Comparison of ENCODE assay signal across 17 cellular contexts in the genomic region with DNA sequence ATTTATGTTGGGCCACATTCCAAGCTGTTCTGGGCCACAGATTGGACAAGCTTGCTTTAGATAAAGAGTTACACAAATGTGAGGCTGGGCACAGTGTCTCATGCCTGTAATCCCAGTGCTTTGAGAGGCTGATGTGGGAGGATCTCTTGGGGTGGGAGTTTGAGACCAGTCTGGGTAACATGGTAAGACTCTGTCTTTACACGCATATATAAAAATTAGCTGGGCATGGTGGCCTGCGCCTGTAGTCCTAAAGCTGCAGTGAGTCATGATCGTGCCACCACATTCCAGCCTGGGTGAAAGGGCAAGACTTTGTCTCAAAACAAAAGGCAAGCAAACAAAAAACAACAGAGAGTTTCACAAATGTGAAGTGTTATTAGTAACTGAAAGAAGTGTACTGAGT. TPM values are rescaled to one million over a fixed set of nuclear protein-coding genes. Genes with fewer than 3 reads are reported as not detected.
DNase-seq lines count a peak whose midpoint lies in the region; ATAC-seq and TF ChIP-seq lines count a peak whose summit lies in the region.
"Had no signal": no experiment of that assay in that cellular context is flagged by ENCODE, and none has a peak within 500 bp of the region (broad histone marks: within the 10 kb centered on the region; RNA-seq: fewer than 3 reads in every experiment).

No MANE protein-coding gene starts in this region.

- DNase-seq in H4 (ENCODE audit: low spot score) = peak; percentile 80
- DNase-seq in SJSA1 (ENCODE audit: low read depth in 1 of 2, low spot score in 2 of 2) = peak; percentile 70 to 80
- no peak for DNase-seq in effector memory CD8-positive, alpha-beta T cell
- DNase-seq in progenitor cell of endocrine pancreas (ENCODE audit: low spot score, unreplicated experiment) = no peak
- no peak for DNase-seq in putamen (ENCODE audit: low spot score)
- DNase-seq: BE2C, NCI-H2029 treated with DMSO at 0.1 percent for 48 hours, NCI-H69, tibial artery had no signal

- no peak for TF ChIP-seq CTCF in progenitor cell of endocrine pancreas (IDR thresholded peaks at IDR 0.05; ENCODE audit: unreplicated experiment)

- ATAC-seq in effector memory CD8-positive, alpha-beta T cell (replicated peaks) = no peak
- no peak for ATAC-seq in GM19324 (IDR thresholded peaks at IDR 0.05; ENCODE audit: low FRiP score, unreplicated experiment)
- no peak for ATAC-seq in GM18868 (IDR thresholded peaks at IDR 0.05; ENCODE audit: unreplicated experiment)
- no peak for ATAC-seq in stimulated activated memory B cell treated with anti-CD40 and anti-IgM and Interleukin-4, amounts not matched to agents 10 μg/mL and 1 μg/mL and 100 μg/mL, for 72 hours

- H3K36me3 Mint-ChIP-seq in effector memory CD8-positive, alpha-beta T cell (ENCODE audit: insufficient read depth) = peaks cover 11% of the 10 kb centered on the region
- no peaks in the 10 kb centered on the region for H3K36me3 Mint-ChIP-seq in progenitor cell of endocrine pancreas (ENCODE audit: insufficient read depth)
- no peaks in the 10 kb centered on the region for H3K36me3 Mint-ChIP-seq in stimulated activated memory B cell treated with anti-CD40 and anti-IgM and Interleukin-4, amounts not matched to agents 10 μg/mL and 1 μg/mL and 100 μg/mL, for 72 hours
- H3K36me3 Mint-ChIP-seq: memory B cell had no signal

- H3K9me3 ChIP-seq in SJSA1 (replicated peaks) = no peaks in the 10 kb centered on the region
- H3K9me3 ChIP-seq: BE2C, Peyer's patch, right lobe of liver, tibial artery had no signal

- H3K27me3 Mint-ChIP-seq in effector memory CD8-positive, alpha-beta T cell = peaks cover 0 to 13% of the 10 kb centered on the region in 2 donors
- H3K27me3 Mint-ChIP-seq in progenitor cell of endocrine pancreas = no peaks in the 10 kb centered on the region
- peaks cover 9% of the 10 kb centered on the region for H3K27me3 Mint-ChIP-seq in stimulated activated memory B cell treated with anti-CD40 and anti-IgM and Interleukin-4, amounts not matched to agents 10 μg/mL and 1 μg/mL and 100 μg/mL, for 72 hours

- peaks cover 49% of the 10 kb centered on the region for H3K4me1 ChIP-seq in SJSA1 (replicated peaks)
- H3K4me1 ChIP-seq: BE2C, Peyer's patch had no signal

- no peak overlapping the region for H3K4me3 ChIP-seq in SJSA1
- H3K4me3 ChIP-seq: Peyer's patch, right lobe of liver, tibial artery had no signal

- H3K27ac ChIP-seq in SJSA1 = peak overlapping the region; percentile 81
- H3K27ac ChIP-seq: Peyer's patch, right lobe of liver, tibial artery had no signal

- no peaks in the 10 kb centered on the region for H3K9me3 Mint-ChIP-seq in effector memory CD8-positive, alpha-beta T cell
- peaks cover 8% of the 10 kb centered on the region for H3K9me3 Mint-ChIP-seq in progenitor cell of endocrine pancreas (ENCODE audit: low read depth)
- no peaks in the 10 kb centered on the region for H3K9me3 Mint-ChIP-seq in stimulated activated memory B cell treated with anti-CD40 and anti-IgM and Interleukin-4, amounts not matched to agents 10 μg/mL and 1 μg/mL and 100 μg/mL, for 72 hours

- peak overlapping the region; percentile 90 to 91 for H3K27ac Mint-ChIP-seq in effector memory CD8-positive, alpha-beta T cell
- peak overlapping the region; percentile 33 for H3K27ac Mint-ChIP-seq in progenitor cell of endocrine pancreas
- no peak overlapping the region for H3K27ac Mint-ChIP-seq in stimulated activated memory B cell treated with anti-CD40 and anti-IgM and Interleukin-4, amounts not matched to agents 10 μg/mL and 1 μg/mL and 100 μg/mL, for 72 hours
- H3K27ac Mint-ChIP-seq: activated naive CD4-positive, alpha-beta T cell treated with anti-CD3 and anti-CD28 coated beads, Interleukin-2, amount 50 U/mL, for 72 hours; memory B cell had no signal

- peak overlapping the region; percentile 67 to 70 for H3K4me3 Mint-ChIP-seq in effector memory CD8-positive, alpha-beta T cell
- no peak overlapping the region for H3K4me3 Mint-ChIP-seq in progenitor cell of endocrine pancreas (ENCODE audit: low read depth)
- H3K4me3 Mint-ChIP-seq in stimulated activated memory B cell treated with anti-CD40 and anti-IgM and Interleukin-4, amounts not matched to agents 10 μg/mL and 1 μg/mL and 100 μg/mL, for 72 hours = no peak overlapping the region
- H3K4me3 Mint-ChIP-seq: memory B cell had no signal

- H3K27me3 ChIP-seq in SJSA1 (replicated peaks) = no peaks in the 10 kb centered on the region
- H3K27me3 ChIP-seq: Peyer's patch, right lobe of liver, tibial artery had no signal

- peaks cover 13 to 29% of the 10 kb centered on the region in 2 donors for H3K4me1 Mint-ChIP-seq in effector memory CD8-positive, alpha-beta T cell (ENCODE audit: low read depth in 2 of 2)
- peaks cover 5% of the 10 kb centered on the region for H3K4me1 Mint-ChIP-seq in progenitor cell of endocrine pancreas (ENCODE audit: low read depth)
- H3K4me1 Mint-ChIP-seq in stimulated activated memory B cell treated with anti-CD40 and anti-IgM and Interleukin-4, amounts not matched to agents 10 μg/mL and 1 μg/mL and 100 μg/mL, for 72 hours = no peaks in the 10 kb centered on the region
- H3K4me1 Mint-ChIP-seq: memory B cell had no signal

- no peaks in the 10 kb centered on the region for H3K36me3 ChIP-seq in SJSA1
- H3K36me3 ChIP-seq: BE2C, Peyer's patch, right lobe of liver, tibial artery had no signal

RNA-seq across cellular contexts. Expression of a gene that starts 5.9 kb away (rescaled TPM):
- 38.4 and 54.9 TPM in 2 replicates for total RNA-seq in H4 (2014; rRNA removed; shearing (Covaris generic))
- 11.0 and 15.1 TPM in 2 replicates for total RNA-seq in SJSA1 (2014; rRNA removed; shearing (Covaris generic))
- total RNA-seq in progenitor cell of endocrine pancreas = 0.31 TPM in 1 of 2 replicates, not detected in the other
- total RNA-seq: H1 had no signal

Comparison
In these comparisons a context has a peak if more than half of its experiments do, and no peak if none do; other contexts are left out.
1. DNase-seq: peak in H4 (single experiment) and SJSA1 (2 of 2); none in effector memory CD8-positive, alpha-beta T cell (0 of 3), progenitor cell of endocrine pancreas (single experiment) and putamen (single experiment).
2. H3K4me3 Mint-ChIP-seq: peak in effector memory CD8-positive, alpha-beta T cell (2 of 2); none in progenitor cell of endocrine pancreas (single experiment) and stimulated activated memory B cell treated with anti-CD40 and anti-IgM and Interleukin-4, amounts not matched to agents 10 μg/mL and 1 μg/mL and 100 μg/mL, for 72 hours (single experiment).